ENCODE assay signal across 8 cellular contexts in the genomic region with DNA sequence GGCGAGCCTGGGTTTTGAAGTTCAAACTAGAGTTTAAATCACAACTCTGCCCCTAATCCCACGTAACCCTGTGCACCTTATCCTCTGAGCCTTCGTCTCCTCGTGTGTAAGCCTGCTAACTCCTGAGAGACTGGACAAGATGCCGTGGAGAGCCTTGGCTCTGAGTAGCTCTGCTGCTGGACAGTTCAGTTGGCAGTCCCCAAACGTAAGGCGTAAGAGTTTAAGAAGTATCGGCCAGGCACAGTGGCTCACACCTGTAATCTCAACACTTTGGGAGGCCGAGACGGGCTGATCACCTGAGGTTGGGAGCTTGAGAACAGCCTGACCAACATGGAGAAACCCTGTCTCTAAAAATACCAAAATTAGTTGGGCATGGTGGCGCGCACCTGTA. TPM values are rescaled to one million over a fixed set of nuclear protein-coding genes. Genes with fewer than 3 reads are reported as not detected.
DNase-seq lines count a peak whose midpoint lies in the region; ATAC-seq and TF ChIP-seq lines count a peak whose summit lies in the region.
"Had no signal": no experiment of that assay in that cellular context is flagged by ENCODE, and none has a peak within 500 bp of the region (broad histone marks: within the 10 kb centered on the region; RNA-seq: fewer than 3 reads in every experiment).

No MANE protein-coding gene starts in this region.

- H3K36me3 Mint-ChIP-seq in IgD-negative memory B cell = peaks cover 2% of the 10 kb centered on the region
- peaks cover 9% of the 10 kb centered on the region for H3K36me3 Mint-ChIP-seq in activated naive CD8-positive, alpha-beta T cell
- H3K36me3 Mint-ChIP-seq in natural killer cell = no peaks in the 10 kb centered on the region

- no peak for ATAC-seq in natural killer cell

- H3K4me1 Mint-ChIP-seq in IgD-negative memory B cell = peaks cover 41 to 45% (median 44%) of the 10 kb centered on the region in 3 donors
- peaks cover 89% of the 10 kb centered on the region for H3K4me1 Mint-ChIP-seq in activated naive CD8-positive, alpha-beta T cell (ENCODE audit: low read depth)
- peaks cover 36 to 63% of the 10 kb centered on the region in 2 donors for H3K4me1 Mint-ChIP-seq in natural killer cell

- intact Hi-C loops in natural killer cell (cut with micrococcal nuclease) = no loop called here

- H3K9me3 Mint-ChIP-seq in IgD-negative memory B cell = no peaks in the 10 kb centered on the region
- H3K9me3 Mint-ChIP-seq in activated naive CD8-positive, alpha-beta T cell (ENCODE audit: low read depth) = no peaks in the 10 kb centered on the region
- H3K9me3 Mint-ChIP-seq in natural killer cell = no peaks in the 10 kb centered on the region

- H3K27ac Mint-ChIP-seq in IgD-negative memory B cell = peak overlapping the region; percentile 76 to 93 (median 83)
- peak overlapping the region; percentile 75 for H3K27ac Mint-ChIP-seq in activated naive CD8-positive, alpha-beta T cell
- H3K27ac Mint-ChIP-seq in natural killer cell = peak overlapping the region; percentile 95 to 97

- H3K27me3 Mint-ChIP-seq in IgD-negative memory B cell (no peaks in the 10 kb centered on the region), natural killer cell (ENCODE audit: low read depth in 2 of 2) (no peaks in the 10 kb centered on the region)
- H3K27me3 Mint-ChIP-seq in activated naive CD8-positive, alpha-beta T cell = no peaks in the 10 kb centered on the region

- no peak for TF ChIP-seq CTCF in natural killer cell (IDR thresholded peaks at IDR 0.05)

- H3K4me3 Mint-ChIP-seq in IgD-negative memory B cell (peak overlapping the region in 2 of 4 donors; percentile 65 to 81), natural killer cell (peak overlapping the region; percentile 50)
- no peak overlapping the region for H3K4me3 Mint-ChIP-seq in activated naive CD8-positive, alpha-beta T cell

- DNase-seq in EH (ENCODE audit: low read depth) (peak; percentile 14), natural killer cell (no peak), NCI-H2029 treated with DMSO at 0.1 percent for 48 hours (lab: John Stamatoyannopoulos, UW) (no peak), GM19238 (ENCODE audit: insufficient read length, low spot score) (no peak), NCI-H345 treated with DMSO at 0.1 percent for 48 hours (lab: John Stamatoyannopoulos, UW; ENCODE audit: unreplicated experiment) (no peak)
- DNase-seq: NCI-H1048 had no signal

RNA-seq across cellular contexts. Expression of a gene that starts 4.7 kb away (rescaled TPM):
- polyA plus RNA-seq in IgD-negative memory B cell = 3,141 TPM
- 10 to 100 TPM in 1 of 3 donors, 1 to 10 TPM in 2; 5.6 to 35.5 (median 6.0) TPM for total RNA-seq in natural killer cell

RNA-seq across cellular contexts. Expression of a gene that starts 10.6 kb away (rescaled TPM):
- polyA plus RNA-seq in IgD-negative memory B cell = 203 TPM
- total RNA-seq in natural killer cell = 1,000 to 10,000 TPM; 1,177 to 1,409 (median 1,354) TPM

RNA-seq across cellular contexts. Expression of a gene that starts 12.3 kb away (rescaled TPM):
- 7,882 TPM for polyA plus RNA-seq in IgD-negative memory B cell
- 1,000 to 10,000 TPM; 1,358 to 1,814 (median 1,709) TPM for total RNA-seq in natural killer cell

RNA-seq across cellular contexts. Expression of a gene that starts 27.5 kb away (rescaled TPM):
- polyA plus RNA-seq in IgD-negative memory B cell = not detected
- total RNA-seq in natural killer cell = not detected

RNA-seq across cellular contexts. Expression of a gene that starts 27.9 kb away (rescaled TPM):
- not detected for polyA plus RNA-seq in IgD-negative memory B cell
- not detected for total RNA-seq in natural killer cell
